7 cellular contexts compared by ENCODE assay signal in the genomic region with DNA sequence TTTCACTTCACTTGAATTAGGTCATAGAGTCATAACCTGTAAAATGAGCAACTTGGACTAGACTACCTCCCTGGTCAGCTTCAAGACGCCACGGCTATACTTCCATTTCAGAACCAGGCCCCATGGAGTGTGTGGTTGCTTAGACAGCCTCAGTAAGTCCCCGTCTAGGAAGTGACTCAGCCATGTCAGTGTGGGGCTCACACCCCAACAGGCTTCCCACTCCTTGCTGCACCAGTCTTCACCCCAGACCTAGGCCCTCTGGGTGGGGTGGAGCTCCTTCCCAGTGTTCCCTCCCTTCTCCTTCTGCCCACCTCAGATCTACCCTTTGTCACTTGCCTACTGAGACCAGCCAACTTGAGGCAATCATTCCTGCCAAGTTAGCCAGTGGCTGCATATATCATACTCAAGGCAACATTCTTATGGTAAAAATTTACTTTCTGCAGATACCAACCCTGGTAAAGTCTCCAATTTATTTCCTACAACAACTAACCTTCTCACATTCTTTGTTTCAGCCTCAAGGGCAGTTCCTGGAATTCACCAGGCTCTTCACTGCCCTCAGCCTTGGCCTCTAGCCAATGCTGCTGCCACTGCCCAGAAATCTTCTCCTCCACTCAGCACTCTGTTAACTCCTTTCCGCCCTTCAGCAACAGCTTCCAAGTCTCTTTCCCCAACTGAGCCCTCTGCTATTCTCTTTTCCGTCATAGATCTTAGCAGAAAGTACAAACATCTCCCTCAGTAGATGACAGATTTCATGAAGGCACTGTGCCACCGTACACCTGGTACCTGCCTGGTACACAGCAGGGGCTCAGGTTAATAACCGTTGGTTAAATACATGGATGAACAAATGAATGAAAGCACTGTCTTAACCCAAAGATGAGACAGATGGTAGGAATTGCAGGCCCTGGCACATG. TPM values are rescaled to one million over a fixed set of nuclear protein-coding genes. Genes with fewer than 3 reads are reported as not detected.
DNase-seq lines count a peak whose midpoint lies in the region; ATAC-seq and TF ChIP-seq lines count a peak whose summit lies in the region.

No MANE protein-coding gene starts in this region.

- H3K27me3 ChIP-seq in neuronal stem cell (ENCODE audit: control insufficient read depth in 3 of 3, insufficient read depth in 3 of 3, low read depth in 1 of 3, low read length in 3 of 3) (peaks cover 0 to 2% (median 0%) of the 10 kb centered on the region in 3 experiments), uterus (no peaks in the 10 kb centered on the region)

- no CpG with 5 or more reads among the region's 7 CpGs for WGBS in neuronal stem cell (ENCODE audit: extremely low coverage in 2 of 2, insufficient read length in 2 of 2, insufficient replicate concordance in 1 of 2), 2 donors

- H3K36me3 ChIP-seq in neuronal stem cell (replicated peaks in 1 of 2; ENCODE audit: control insufficient read depth in 2 of 2, insufficient read depth in 2 of 2, low read length in 2 of 2) (no peaks in the 10 kb centered on the region), uterus (no peaks in the 10 kb centered on the region)

- H3K27ac ChIP-seq in neuronal stem cell (replicated peaks; ENCODE audit: low read length), result no peak overlapping the region
- H3K27ac ChIP-seq in uterus, result no peak overlapping the region

- no peak overlapping the region for H2BK12ac ChIP-seq in neuronal stem cell (ENCODE audit: low read length)

- no peak overlapping the region for H3K9ac ChIP-seq in neuronal stem cell (ENCODE audit: low read depth, low read length, poor library complexity)

- no peak overlapping the region for H3K14ac ChIP-seq in neuronal stem cell (ENCODE audit: low read length)

- H3K27ac Mint-ChIP-seq in stimulated activated effector memory CD8-positive, alpha-beta T cell treated with anti-CD3 and anti-CD28 coated beads, Interleukin-12 subunit alpha, Interleukin-12 subunit beta, amount 100 ng/mL, for 72 hours, result peak overlapping the region; percentile 3

- intact Hi-C loops in left cardiac atrium (cut with DNase I), result no loop called here
- intact Hi-C loops in uterus (cut with DNase I; ENCODE audit: low total_unique reads), result no loop called here

- TF ChIP-seq CTCF in LNCaP clone FGC (IDR thresholded peaks at IDR 0.05; ENCODE audit: control insufficient read depth, extremely low read depth, insufficient read depth) (no peak), uterus (IDR thresholded peaks at IDR 0.05) (no peak)

- H3K4me3 ChIP-seq in LNCaP clone FGC (ENCODE audit: low read depth, low read length) (no peak overlapping the region), neuronal stem cell (ENCODE audit: low read length in 2 of 2) (no peak overlapping the region), uterus (no peak overlapping the region)

- H3K9me3 Mint-ChIP-seq in stimulated activated effector memory CD8-positive, alpha-beta T cell treated with anti-CD3 and anti-CD28 coated beads, Interleukin-12 subunit alpha, Interleukin-12 subunit beta, amount 100 ng/mL, for 72 hours, result no peaks in the 10 kb centered on the region

- H3K36me3 Mint-ChIP-seq in stimulated activated effector memory CD8-positive, alpha-beta T cell treated with anti-CD3 and anti-CD28 coated beads, Interleukin-12 subunit alpha, Interleukin-12 subunit beta, amount 100 ng/mL, for 72 hours, result no peaks in the 10 kb centered on the region

- H3K4me1 ChIP-seq in neuronal stem cell (ENCODE audit: control insufficient read depth in 2 of 2, insufficient read depth in 1 of 2, low read depth in 1 of 2, low read length in 2 of 2) (no peaks in the 10 kb centered on the region), uterus (no peaks in the 10 kb centered on the region)

- no peaks in the 10 kb centered on the region for H3K9me3 ChIP-seq in neuronal stem cell (replicated peaks in 1 of 2; ENCODE audit: control insufficient read depth in 2 of 2, insufficient read depth in 1 of 2, low read depth in 1 of 2, low read length in 2 of 2)
- no peaks in the 10 kb centered on the region for H3K9me3 ChIP-seq in uterus

- H3K18ac ChIP-seq in neuronal stem cell (ENCODE audit: low read length), result no peak overlapping the region

- peak; percentile 95 for ATAC-seq in left cardiac atrium
- ATAC-seq in stimulated activated effector memory CD8-positive, alpha-beta T cell treated with anti-CD3 and anti-CD28 coated beads, Interleukin-12 subunit alpha, Interleukin-12 subunit beta, amount 100 ng/mL, for 72 hours, result peak; percentile 99
- ATAC-seq in HG02970 (IDR thresholded peaks at IDR 0.05; ENCODE audit: low FRiP score, unreplicated experiment), result no peak

- H3K79me1 ChIP-seq in neuronal stem cell (ENCODE audit: low read depth, low read length), result no peaks in the 10 kb centered on the region

- H2BK120ac ChIP-seq in neuronal stem cell (ENCODE audit: low read depth, low read length), result no peak overlapping the region

- H3K4me3 Mint-ChIP-seq in stimulated activated effector memory CD8-positive, alpha-beta T cell treated with anti-CD3 and anti-CD28 coated beads, Interleukin-12 subunit alpha, Interleukin-12 subunit beta, amount 100 ng/mL, for 72 hours, result peak overlapping the region; percentile 2

- H3K23ac ChIP-seq in neuronal stem cell (ENCODE audit: low read depth, low read length, poor library complexity), result no peak overlapping the region

- H3K4ac ChIP-seq in neuronal stem cell (ENCODE audit: low read length), result no peak overlapping the region

- no peak overlapping the region for H2BK15ac ChIP-seq in neuronal stem cell (ENCODE audit: low read length)

- no peak overlapping the region for H4K8ac ChIP-seq in neuronal stem cell (ENCODE audit: low read depth, low read length)

- peaks cover 28% of the 10 kb centered on the region for H3K4me1 Mint-ChIP-seq in stimulated activated effector memory CD8-positive, alpha-beta T cell treated with anti-CD3 and anti-CD28 coated beads, Interleukin-12 subunit alpha, Interleukin-12 subunit beta, amount 100 ng/mL, for 72 hours

- H2BK5ac ChIP-seq in neuronal stem cell (ENCODE audit: low read length), result no peak overlapping the region

- no peak for TF ChIP-seq POLR2A in uterus (IDR thresholded peaks at IDR 0.05)

- no peak overlapping the region for H2AFZ ChIP-seq in neuronal stem cell (ENCODE audit: low read length)

- H2AK5ac ChIP-seq in neuronal stem cell (ENCODE audit: low read depth, low read length), result no peak overlapping the region

- peak; percentile 39 for DNase-seq in LNCaP clone FGC (ENCODE audit: low read depth)
- peak; percentile 33 for DNase-seq in SHP77 treated with DMSO at 0.1 percent for 48 hours (lab: John Stamatoyannopoulos, UW)
- peak; percentile 70 for DNase-seq in left cardiac atrium
- no peak for DNase-seq in stimulated activated effector memory CD8-positive, alpha-beta T cell treated with anti-CD3 and anti-CD28 coated beads, Interleukin-12 subunit alpha, Interleukin-12 subunit beta, amount 100 ng/mL, for 72 hours (ENCODE audit: low spot score in 2 of 2)
- no peak for DNase-seq in neuronal stem cell (ENCODE audit: low spot score)
- DNase-seq in uterus, result no peak

- H3K4me2 ChIP-seq in neuronal stem cell (ENCODE audit: insufficient read depth, low read length, poor library complexity, severe bottlenecking), result no peak overlapping the region

- no peak overlapping the region for H4K91ac ChIP-seq in neuronal stem cell (ENCODE audit: low read depth, low read length, poor library complexity)

RNA-seq across cellular contexts. Expression of a gene that starts 31.3 kb away (rescaled TPM):
- total RNA-seq in left cardiac atrium (10 to 100 TPM in 1 of 2 donors, 1 to 10 TPM in 1; 7.7 to 10.2 TPM), uterus (10 to 100 TPM; 22.0 to 40.6 (median 27.3) TPM)
- 7.5 TPM for polyA plus RNA-seq in neuronal stem cell (2013, experiment 1 of 2)
- 7.6 TPM for polyA plus RNA-seq in neuronal stem cell (2013, experiment 2 of 2)

Comparison
In these comparisons a context has a peak if more than half of its experiments do, and no peak if none do; other contexts are left out.
1. DNase-seq: peak in LNCaP clone FGC (single experiment), SHP77 treated with DMSO at 0.1 percent for 48 hours (single experiment) and left cardiac atrium (single experiment); none in stimulated activated effector memory CD8-positive, alpha-beta T cell treated with anti-CD3 and anti-CD28 coated beads, Interleukin-12 subunit alpha, Interleukin-12 subunit beta, amount 100 ng/mL, for 72 hours (0 of 2), neuronal stem cell (single experiment) and uterus (0 of 2).